Comparison of ENCODE assay signal across 9 cellular contexts in genomic region chr6:150005761-150006651, GRCh38. TPM values are rescaled to one million over a fixed set of nuclear protein-coding genes. Genes with fewer than 3 reads are reported as not detected.
DNase-seq lines count a peak whose midpoint lies in the region; ATAC-seq and TF ChIP-seq lines count a peak whose summit lies in the region.
"Had no signal": no experiment of that assay in that cellular context is flagged by ENCODE, and none has a peak within 500 bp of the region (broad histone marks: within the 10 kb centered on the region; RNA-seq: fewer than 3 reads in every experiment).

No MANE protein-coding gene starts in this region.

- POLR2A ChIA-PET in CD4-positive, alpha-beta memory T cell (lab: Charles Lee; ENCODE audit: partially characterized antibody): no interaction called here
- POLR2A ChIA-PET in PC-9 (lab: Charles Lee; ENCODE audit: unreplicated experiment): no interaction called here

- no peak overlapping the region for H3K9ac ChIP-seq in neuronal stem cell (ENCODE audit: low read depth, low read length, poor library complexity)

- no peak overlapping the region for H3K14ac ChIP-seq in neuronal stem cell (ENCODE audit: low read length)

- H3K36me3 ChIP-seq in CD4-positive, alpha-beta memory T cell (ENCODE audit: insufficient read depth, low read length): no peaks in the 10 kb centered on the region
- H3K36me3 ChIP-seq in PC-9 (ENCODE audit: low read depth): no peaks in the 10 kb centered on the region
- peaks cover 2% of the 10 kb centered on the region in 2 donors for H3K36me3 ChIP-seq in neuronal stem cell (replicated peaks in 1 of 2; ENCODE audit: control insufficient read depth in 2 of 2, insufficient read depth in 2 of 2, low read length in 2 of 2)

- no peaks in the 10 kb centered on the region for H4K20me1 ChIP-seq in PC-9 (ENCODE audit: insufficient read depth)

- no CpG with 5 or more reads among the region's 14 CpGs for WGBS in neuronal stem cell (ENCODE audit: extremely low coverage in 2 of 2, insufficient read length in 2 of 2, insufficient replicate concordance in 1 of 2), 2 donors

- H3K9me3 Mint-ChIP-seq in CD4-positive, alpha-beta memory T cell: peaks cover 0 to 1% (median 0%) of the 10 kb centered on the region in 8 donors
- H3K9me3 Mint-ChIP-seq in endothelial cell (ENCODE audit: unreplicated experiment): no peaks in the 10 kb centered on the region

- H3K18ac ChIP-seq in neuronal stem cell (ENCODE audit: low read length): peak overlapping the region; percentile 88

- CTCF ChIA-PET in CD4-positive, alpha-beta memory T cell (lab: Charles Lee; ENCODE audit: partially characterized antibody): interaction anchor here (1.0 to 3.4 kb wide), 3 partner anchors 11 to 82 kb away, joined by 3 to 14 read pairs (median 5); no protein-coding TSS in a partner anchor
- CTCF ChIA-PET in PC-9 (lab: Charles Lee): interaction anchor here (0.6 kb wide), 1 partner anchor 864 kb away, joined by 3 read pairs; no protein-coding TSS in a partner anchor

- H3K27me3 ChIP-seq in CD4-positive, alpha-beta memory T cell (ENCODE audit: insufficient read depth, low read length): no peaks in the 10 kb centered on the region
- H3K27me3 ChIP-seq in PC-9 (ENCODE audit: insufficient read depth, low read depth) (no peaks in the 10 kb centered on the region), neuronal stem cell (ENCODE audit: control insufficient read depth in 3 of 3, insufficient read depth in 3 of 3, low read depth in 1 of 3, low read length in 3 of 3) (peaks cover 0 to 38% (median 37%) of the 10 kb centered on the region in 3 experiments)

- no TSS peak for BruUV-seq in PC-9 (replicated peaks; lab: Mats Ljungman, UMichigan)

- no peak for DNase-seq in CD4-positive, alpha-beta memory T cell
- DNase-seq in PC-9 (no peak), endothelial cell (ENCODE audit: low spot score) (no peak), neuronal stem cell (ENCODE audit: low spot score) (no peak), SK-N-DZ (ENCODE audit: low spot score) (no peak), NCI-H1092 treated with DMSO at 0.1 percent for 48 hours (lab: John Stamatoyannopoulos, UW) (no peak)

- peak overlapping the region; percentile 89 for H3K4ac ChIP-seq in neuronal stem cell (ENCODE audit: low read length)

- ATAC-seq in GM19023 (IDR thresholded peaks at IDR 0.05; ENCODE audit: unreplicated experiment): no peak
- ATAC-seq in HG03460 (IDR thresholded peaks at IDR 0.05; ENCODE audit: unreplicated experiment): no peak

- intact Hi-C loops in CD4-positive, alpha-beta memory T cell (cut with micrococcal nuclease): loop anchor here (1.0 to 10.0 kb wide), 5 partner anchors 15 to 1379 kb away; partner anchors contain the start of genes PPIL4 and ULBP3
- intact Hi-C loops in PC-9 (cut with micrococcal nuclease; ENCODE audit: unreplicated experiment): loop anchor here (2.0 to 5.0 kb wide), 3 partner anchors 71 to 806 kb away; no protein-coding TSS in a partner anchor

- no peaks in the 10 kb centered on the region for H3K9me2 ChIP-seq in PC-9 (ENCODE audit: insufficient read depth)

- no peak overlapping the region for H2BK120ac ChIP-seq in neuronal stem cell (ENCODE audit: low read depth, low read length)

- no peaks in the 10 kb centered on the region for H3K79me1 ChIP-seq in neuronal stem cell (ENCODE audit: low read depth, low read length)

- no peaks in the 10 kb centered on the region for H3K9me3 ChIP-seq in CD4-positive, alpha-beta memory T cell (ENCODE audit: control insufficient read depth in 1 of 2, low read length in 2 of 2)
- no peaks in the 10 kb centered on the region for H3K9me3 ChIP-seq in PC-9 (ENCODE audit: insufficient read depth, low read depth)
- H3K9me3 ChIP-seq in neuronal stem cell (replicated peaks in 1 of 2; ENCODE audit: control insufficient read depth in 2 of 2, insufficient read depth in 1 of 2, low read depth in 1 of 2, low read length in 2 of 2): peaks cover 0 to 4% of the 10 kb centered on the region in 2 donors

- peak overlapping the region; percentile 17 for H4K8ac ChIP-seq in neuronal stem cell (ENCODE audit: low read depth, low read length)

- H3K27me3 Mint-ChIP-seq in CD4-positive, alpha-beta memory T cell: peaks cover 14 to 22% of the 10 kb centered on the region in 2 donors
- peaks cover 18% of the 10 kb centered on the region for H3K27me3 Mint-ChIP-seq in endothelial cell (ENCODE audit: unreplicated experiment)

- peak overlapping the region; percentile 73 for H3K27ac ChIP-seq in CD4-positive, alpha-beta memory T cell (ENCODE audit: low read depth, low read length)
- no peak overlapping the region for H3K27ac ChIP-seq in PC-9
- H3K27ac ChIP-seq in neuronal stem cell (replicated peaks; ENCODE audit: low read length): no peak overlapping the region

- peaks cover 0 to 2% of the 10 kb centered on the region in 2 donors for H3K36me3 Mint-ChIP-seq in CD4-positive, alpha-beta memory T cell
- peaks cover 9% of the 10 kb centered on the region for H3K36me3 Mint-ChIP-seq in endothelial cell (ENCODE audit: low read depth, unreplicated experiment)

- H2AFZ ChIP-seq in PC-9: peak overlapping the region; percentile 92
- H2AFZ ChIP-seq in neuronal stem cell (ENCODE audit: low read length): peak overlapping the region; percentile 100

- no peak overlapping the region for H3K23ac ChIP-seq in neuronal stem cell (ENCODE audit: low read depth, low read length, poor library complexity)

- H3K79me2 ChIP-seq in PC-9 (ENCODE audit: low read depth): no peaks in the 10 kb centered on the region

- H3K4me1 ChIP-seq in CD4-positive, alpha-beta memory T cell (ENCODE audit: insufficient read depth, low read length): peaks cover 30% of the 10 kb centered on the region
- H3K4me1 ChIP-seq in PC-9 (replicated peaks; ENCODE audit: insufficient read depth) (peaks cover 16% of the 10 kb centered on the region), neuronal stem cell (ENCODE audit: control insufficient read depth in 2 of 2, insufficient read depth in 1 of 2, low read depth in 1 of 2, low read length in 2 of 2) (peaks cover 6 to 7% of the 10 kb centered on the region in 2 donors)

- peak overlapping the region; percentile 50 to 93 for H3K4me3 ChIP-seq in CD4-positive, alpha-beta memory T cell (ENCODE audit: low read length in 2 of 2)
- peak overlapping the region; percentile 60 for H3K4me3 ChIP-seq in PC-9
- H3K4me3 ChIP-seq in neuronal stem cell (ENCODE audit: low read length in 2 of 2): peak overlapping the region in 1 of 2 donors; percentile 96

- H3K27ac Mint-ChIP-seq in CD4-positive, alpha-beta memory T cell: peak overlapping the region; percentile 68 to 91 (median 88)
- H3K27ac Mint-ChIP-seq in endothelial cell (ENCODE audit: unreplicated experiment): no peak overlapping the region

- H3K4me3 Mint-ChIP-seq in CD4-positive, alpha-beta memory T cell: peak overlapping the region; percentile 92 to 98 (median 95)
- H3K4me3 Mint-ChIP-seq in endothelial cell (ENCODE audit: unreplicated experiment): peak overlapping the region; percentile 84

- H2BK15ac ChIP-seq in neuronal stem cell (ENCODE audit: low read length): peak overlapping the region; percentile 93

- peak overlapping the region; percentile 92 for H2AK5ac ChIP-seq in neuronal stem cell (ENCODE audit: low read depth, low read length)

- TF ChIP-seq CTCF in PC-9 (conservative IDR thresholded peaks at IDR 0.05) (no peak), endothelial cell (IDR thresholded peaks at IDR 0.05; ENCODE audit: unreplicated experiment) (no peak)

- no peaks in the 10 kb centered on the region for H3F3A ChIP-seq in PC-9 (ENCODE audit: insufficient read depth, low read depth)

- peaks cover 11 to 43% (median 27%) of the 10 kb centered on the region in 4 donors for H3K4me1 Mint-ChIP-seq in CD4-positive, alpha-beta memory T cell
- H3K4me1 Mint-ChIP-seq in endothelial cell (ENCODE audit: unreplicated experiment): peaks cover 40% of the 10 kb centered on the region

- H2BK12ac ChIP-seq in neuronal stem cell (ENCODE audit: low read length): peak overlapping the region; percentile 30

- peak overlapping the region; percentile 79 for H3K4me2 ChIP-seq in PC-9
- peak overlapping the region; percentile 65 for H3K4me2 ChIP-seq in neuronal stem cell (ENCODE audit: insufficient read depth, low read length, poor library complexity, severe bottlenecking)

- no peak overlapping the region for H4K91ac ChIP-seq in neuronal stem cell (ENCODE audit: low read depth, low read length, poor library complexity)

- peak overlapping the region; percentile 75 for H2BK5ac ChIP-seq in neuronal stem cell (ENCODE audit: low read length)

RNA-seq across cellular contexts. Expression of gene RAET1L, which starts 19.3 kb away (rescaled TPM):
- total RNA-seq in CD4-positive, alpha-beta memory T cell: not detected
- polyA plus RNA-seq in CD4-positive, alpha-beta memory T cell: not detected
- total RNA-seq in PC-9 (2021) (1.2 and 2.8 TPM in 2 replicates), endothelial cell (ENCODE audit: unreplicated experiment) (not detected)
- polyA plus RNA-seq in neuronal stem cell (2013, experiment 1 of 2): not detected
- not detected for polyA plus RNA-seq in neuronal stem cell (2013, experiment 2 of 2)
- polyA plus RNA-seq in SK-N-DZ (2014; cell fraction: cytosol; rRNA removed): not detected in 2 replicates
- not detected in 2 replicates for polyA plus RNA-seq in SK-N-DZ (2014; cell fraction: nucleus; rRNA removed)
- total RNA-seq: HT1080 had no signal

RNA-seq across cellular contexts. Expression of gene ULBP1, which starts 42.3 kb away (rescaled TPM):
- total RNA-seq in CD4-positive, alpha-beta memory T cell: not detected
- polyA plus RNA-seq in CD4-positive, alpha-beta memory T cell: not detected
- total RNA-seq in PC-9 (2021) (2.8 and 3.3 TPM in 2 replicates), endothelial cell (ENCODE audit: unreplicated experiment) (24.8 TPM)
- polyA plus RNA-seq in neuronal stem cell (2013, experiment 1 of 2): 2.0 TPM
- polyA plus RNA-seq in neuronal stem cell (2013, experiment 2 of 2): 2.1 TPM
- 0.40 and 0.60 TPM in 2 replicates for polyA plus RNA-seq in SK-N-DZ (2014; cell fraction: cytosol; rRNA removed)
- 0.64 and 0.92 TPM in 2 replicates for polyA plus RNA-seq in SK-N-DZ (2014; cell fraction: nucleus; rRNA removed)
- total RNA-seq: HT1080 had no signal
